ENCODE assay signal across 23 cellular contexts in the genomic region with DNA sequence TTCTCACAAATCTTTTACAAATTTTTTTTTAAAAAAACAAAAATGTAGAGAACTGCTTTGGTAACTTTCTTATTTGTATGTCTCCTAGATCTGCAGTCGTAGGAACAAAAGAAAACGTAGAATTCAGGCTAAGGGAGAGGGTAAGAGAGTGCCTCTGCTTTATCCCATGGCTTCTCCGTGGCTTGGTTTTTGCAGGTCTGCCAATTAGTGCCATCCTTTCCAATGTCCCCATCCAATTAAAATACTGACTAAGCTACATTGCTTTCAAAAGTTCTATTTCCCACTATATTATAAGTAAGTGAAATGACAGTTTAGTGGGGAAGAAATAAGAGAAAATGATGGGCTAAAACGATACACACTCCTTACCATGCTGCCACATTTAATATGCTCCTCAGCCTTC.
"Had no signal": no experiment of that assay in that cellular context is flagged by ENCODE, and none has a peak within 500 bp of the region (broad histone marks: within the 10 kb centered on the region; RNA-seq: fewer than 3 reads in every experiment).

No MANE protein-coding gene starts in this region.

- FAIRE-seq: HTR-8/SVneo, RCC 7860 had no signal

- H3K9me3 ChIP-seq: SK-N-SH had no signal

- H3K4me1 Mint-ChIP-seq: IgD-negative memory B cell had no signal

- DNase-seq: KBM-7, MV-4-11, NCI-H1105, NCI-H1417, NCI-H1436 treated with DMSO at 0.1 percent for 48 hours, NCI-H1694, NCI-H187 treated with DMSO at 0.1 percent for 48 hours, NCI-H2029 treated with DMSO at 0.1 percent for 48 hours, NCI-H2107, NCI-H2171, NCI-H226, NCI-H446, NCI-H510A, NCI-H524 treated with DMSO at 0.1 percent for 48 hours, NCI-H69, NCI-H774, RPMI8226, SHP77, SK-N-SH had no signal

- H3K27ac ChIP-seq: HL-60 had no signal

- H3K9ac ChIP-seq: SK-N-SH had no signal

- H3K4me2 ChIP-seq: SK-N-SH had no signal

- H3K4me3 Mint-ChIP-seq: IgD-negative memory B cell had no signal

- H3K27me3 Mint-ChIP-seq: IgD-negative memory B cell had no signal

- H3K9me3 Mint-ChIP-seq: IgD-negative memory B cell had no signal

- H3K36me3 Mint-ChIP-seq: IgD-negative memory B cell had no signal

- H3K27ac Mint-ChIP-seq: IgD-negative memory B cell had no signal
